Comparison of ENCODE assay signal across 30 cellular contexts in the genomic region with DNA sequence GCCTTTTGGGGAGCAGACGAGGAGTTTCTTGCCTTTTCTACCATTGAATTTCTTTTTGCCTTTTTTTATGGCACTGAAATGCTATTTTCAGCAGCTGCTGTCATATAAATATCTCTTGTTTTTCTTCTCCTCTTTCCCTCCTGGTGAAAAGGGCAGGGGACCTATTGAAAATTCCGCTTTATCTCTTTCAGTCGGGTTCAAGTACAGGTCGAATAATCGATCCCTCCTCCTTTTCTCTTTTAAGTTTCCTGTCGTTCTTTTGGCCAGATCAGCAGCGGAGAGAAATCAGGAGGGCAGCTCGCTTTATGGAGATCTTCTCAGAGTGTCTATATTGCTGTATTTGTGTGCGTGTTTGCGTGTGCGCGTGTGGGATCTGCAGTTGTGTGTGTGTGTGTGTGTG.
"Had no signal": no experiment of that assay in that cellular context is flagged by ENCODE, and none has a peak within 500 bp of the region (broad histone marks: within the 10 kb centered on the region; RNA-seq: fewer than 3 reads in every experiment).

No MANE protein-coding gene starts in this region.

- H3K27me3 ChIP-seq: body of pancreas, thyroid gland had no signal

- H3K4me2 ChIP-seq: smooth muscle cell had no signal

- H3K4me3 ChIP-seq: adrenal gland, body of pancreas, cardiac muscle cell, colonic mucosa, sigmoid colon, smooth muscle cell, stomach, thyroid gland, upper lobe of right lung had no signal

- H3K9me3 Mint-ChIP-seq: activated naive CD4-positive, alpha-beta T cell treated with anti-CD3 and anti-CD28 coated beads for 36 hours; activated naive CD8-positive, alpha-beta T cell treated with anti-CD3 and anti-CD28 coated beads for 36 hours; activated T-helper 1 cell treated with anti-CD3 and anti-CD28 coated beads, Interleukin-12 subunit alpha, Interleukin-12 subunit beta, Interleukin-2, Interleukin-4 antibody, amounts not matched to agents 30 ng/mL and 10 ng/mL and 1 ng/mL, durations not matched to agents 14 hours and 24 hours and 36 hours; naive thymus-derived CD8-positive, alpha-beta T cell; stimulated activated naive B cell treated with anti-CD40 and anti-IgM and Interleukin-4, amounts not matched to agents 10 μg/mL and 1 μg/mL and 100 μg/mL, for 72 hours had no signal

- H3K27ac Mint-ChIP-seq: activated naive CD4-positive, alpha-beta T cell treated with anti-CD3 and anti-CD28 coated beads for 36 hours; activated naive CD8-positive, alpha-beta T cell treated with anti-CD3 and anti-CD28 coated beads for 36 hours; activated T-helper 1 cell treated with anti-CD3 and anti-CD28 coated beads, Interleukin-12 subunit alpha, Interleukin-12 subunit beta, Interleukin-2, Interleukin-4 antibody, amounts not matched to agents 30 ng/mL and 10 ng/mL and 1 ng/mL, durations not matched to agents 14 hours and 24 hours and 36 hours; stimulated activated naive B cell treated with anti-CD40 and anti-IgM and Interleukin-4, amounts not matched to agents 10 μg/mL and 1 μg/mL and 100 μg/mL, for 72 hours; T-helper 17 cell had no signal

- FAIRE-seq: frontal cortex had no signal

- H3K36me3 ChIP-seq: adrenal gland, cardiac muscle cell, colonic mucosa, sigmoid colon, stomach, thyroid gland, upper lobe of right lung, WERI-Rb-1 had no signal

- H3K4me1 ChIP-seq: colonic mucosa had no signal

- H3K4me3 Mint-ChIP-seq: activated naive CD4-positive, alpha-beta T cell treated with anti-CD3 and anti-CD28 coated beads for 36 hours; activated naive CD8-positive, alpha-beta T cell treated with anti-CD3 and anti-CD28 coated beads for 36 hours; activated T-helper 1 cell treated with anti-CD3 and anti-CD28 coated beads, Interleukin-12 subunit alpha, Interleukin-12 subunit beta, Interleukin-2, Interleukin-4 antibody, amounts not matched to agents 30 ng/mL and 10 ng/mL and 1 ng/mL, durations not matched to agents 14 hours and 24 hours and 36 hours; stimulated activated naive B cell treated with anti-CD40 and anti-IgM and Interleukin-4, amounts not matched to agents 10 μg/mL and 1 μg/mL and 100 μg/mL, for 72 hours; T-helper 17 cell had no signal

- H3K27ac ChIP-seq: adrenal gland, body of pancreas, cardiac muscle cell, colonic mucosa, dorsolateral prefrontal cortex, sigmoid colon, stomach, thyroid gland, upper lobe of right lung, WERI-Rb-1 had no signal

- H3K36me3 Mint-ChIP-seq: activated naive CD8-positive, alpha-beta T cell treated with anti-CD3 and anti-CD28 coated beads for 36 hours; naive thymus-derived CD8-positive, alpha-beta T cell; stimulated activated naive B cell treated with anti-CD40 and anti-IgM and Interleukin-4, amounts not matched to agents 10 μg/mL and 1 μg/mL and 100 μg/mL, for 72 hours had no signal

- ATAC-seq: activated CD4-positive, CD25-positive, alpha-beta regulatory T cell treated with anti-CD3 and anti-CD28 coated beads, Interleukin-2, amount 50 U/mL, for 24 hours; body of pancreas; left ventricle myocardium superior; naive thymus-derived CD8-positive, alpha-beta T cell; stimulated activated naive B cell treated with anti-CD40 and anti-IgM and Interleukin-4, amounts not matched to agents 10 μg/mL and 1 μg/mL and 100 μg/mL, for 72 hours; T-helper 17 cell; upper lobe of right lung had no signal

- DNase-seq: activated CD4-positive, alpha-beta T cell treated with anti-CD3 and anti-CD28 coated beads for 48 hours; activated CD4-positive, alpha-beta T cell treated with anti-CD3 and anti-CD28 coated beads, Interleukin-2, amount 50 U/mL, for 48 hours; activated CD8-positive, alpha-beta memory T cell treated with anti-CD3 and anti-CD28 coated beads for 24 hours; activated effector memory CD4-positive, alpha-beta T cell treated with anti-CD3 and anti-CD28 coated beads, Interleukin-2, amount 50 U/mL, for 16 hours; activated naive CD4-positive, alpha-beta T cell treated with anti-CD3 and anti-CD28 coated beads for 36 hours; activated naive CD8-positive, alpha-beta T cell treated with anti-CD3 and anti-CD28 coated beads for 36 hours; adrenal gland; body of pancreas; cerebellar nuclear complex; colonic mucosa; dorsolateral prefrontal cortex; effector memory CD4-positive, alpha-beta T cell; islet precursor cell; left ventricle myocardium superior; midbrain; naive thymus-derived CD8-positive, alpha-beta T cell; sigmoid colon; stimulated activated CD4-positive, alpha-beta T cell treated with anti-CD3 and anti-CD28 coated beads, Interleukin-2, amount 100 ng/mL, for 24 hours; stimulated activated naive B cell treated with anti-CD40 and anti-IgM and Interleukin-4, amounts not matched to agents 10 μg/mL and 1 μg/mL and 100 μg/mL, for 72 hours; stomach; T-helper 17 cell; T1000; thyroid gland; upper lobe of right lung; WERI-Rb-1 had no signal

- H3K9me3 ChIP-seq: adrenal gland, body of pancreas, colonic mucosa, sigmoid colon, stomach, thyroid gland, upper lobe of right lung had no signal
